Comparison of ENCODE assay signal across 22 cellular contexts in genomic region chr3:102112706-102113230, GRCh38.
DNase-seq lines count a peak whose midpoint lies in the region; ATAC-seq, FAIRE-seq and TF ChIP-seq lines count a peak whose summit lies in the region.
"Had no signal": no experiment of that assay in that cellular context is flagged by ENCODE, and none has a peak within 500 bp of the region (broad histone marks: within the 10 kb centered on the region; RNA-seq: fewer than 3 reads in every experiment).

No MANE protein-coding gene starts in this region.

- no peaks in the 10 kb centered on the region for H3K79me2 ChIP-seq in PC-3 (ENCODE audit: low read length)
- H3K79me2 ChIP-seq in keratinocyte (ENCODE audit: control insufficient read depth, insufficient read depth, low read length) = no peaks in the 10 kb centered on the region
- H3K79me2 ChIP-seq in smooth muscle cell (ENCODE audit: low read depth) = no peaks in the 10 kb centered on the region

- H2AFZ ChIP-seq in PC-3 (ENCODE audit: low read length) = no peak overlapping the region
- H2AFZ ChIP-seq in keratinocyte (ENCODE audit: control insufficient read depth, low read length) = no peak overlapping the region
- peak overlapping the region; percentile 68 for H2AFZ ChIP-seq in smooth muscle cell (ENCODE audit: low read depth)

- peak; percentile 73 for ATAC-seq in PC-3
- ATAC-seq: activated T-cell treated with anti-CD3 and anti-CD28 coated beads, Interleukin-2, amount 50 U/mL, for 72 hours; natural killer cell treated with Interleukin-12 subunit alpha and Interleukin-12 subunit beta and Interleukin-15 and Interleukin-18, amount 100 ng/mL, for 72 hours had no signal

- H3K4me3 ChIP-seq in PC-3 (ENCODE audit: low read length) (no peak overlapping the region), keratinocyte (ENCODE audit: control insufficient read depth in 2 of 3, extremely low read depth in 1 of 3, insufficient read depth in 2 of 3, low read depth in 1 of 3, low read length in 3 of 3) (no peak overlapping the region), smooth muscle cell (no peak overlapping the region), stomach (no peak overlapping the region), prostate gland (no peak overlapping the region)
- H3K4me3 ChIP-seq: coronary artery, SJSA1 had no signal

- POLR2A ChIA-PET in PC-3 (lab: Charles Lee; ENCODE audit: unreplicated experiment) = no interaction called here

- no peaks in the 10 kb centered on the region for H3F3A ChIP-seq in PC-3 (ENCODE audit: low read length, unreplicated experiment)
- H3F3A ChIP-seq in smooth muscle cell (ENCODE audit: low read depth) = no peaks in the 10 kb centered on the region

- H3K27ac Mint-ChIP-seq in activated CD4-positive, alpha-beta T cell treated with anti-CD3 and anti-CD28 coated beads, Interleukin-2, amount 10 ng/mL, durations not matched to agents 24 days and 14 days = peak overlapping the region; percentile 76
- H3K27ac Mint-ChIP-seq in osteocyte (ENCODE audit: unreplicated experiment) = no peak overlapping the region
- H3K27ac Mint-ChIP-seq: activated B cell treated with CpG ODN at 0.5 μM for 24 hours; memory B cell; natural killer cell treated with Interleukin-12 subunit alpha and Interleukin-12 subunit beta and Interleukin-15 and Interleukin-18, amount 100 ng/mL, for 72 hours had no signal

- H3K27me3 ChIP-seq in PC-3 (ENCODE audit: low read length) (no peaks in the 10 kb centered on the region), keratinocyte (ENCODE audit: control insufficient read depth, extremely low read depth, insufficient read depth, low read length) (no peaks in the 10 kb centered on the region), smooth muscle cell (ENCODE audit: low read depth) (no peaks in the 10 kb centered on the region), stomach (no peaks in the 10 kb centered on the region), prostate gland (replicated peaks; ENCODE audit: insufficient read depth) (no peaks in the 10 kb centered on the region)
- H3K27me3 ChIP-seq: SJSA1 had no signal

- H3K27ac ChIP-seq in PC-3 (ENCODE audit: low read length) (peak overlapping the region; percentile 86), keratinocyte (ENCODE audit: control insufficient read depth, insufficient read depth, low read length) (no peak overlapping the region), smooth muscle cell (ENCODE audit: low read depth) (peak overlapping the region; percentile 83), stomach (no peak overlapping the region), prostate gland (no peak overlapping the region)
- H3K27ac ChIP-seq: coronary artery, SJSA1 had no signal

- peaks cover 22% of the 10 kb centered on the region for H3K4me1 ChIP-seq in PC-3 (ENCODE audit: insufficient read depth, low read length)
- H3K4me1 ChIP-seq in keratinocyte (ENCODE audit: control insufficient read depth, extremely low read depth, insufficient read depth, low read length) = no peaks in the 10 kb centered on the region
- H3K4me1 ChIP-seq in smooth muscle cell (ENCODE audit: low read depth) = no peaks in the 10 kb centered on the region
- peaks cover 0 to 13% (median 6%) of the 10 kb centered on the region in 4 donors for H3K4me1 ChIP-seq in stomach
- no peaks in the 10 kb centered on the region for H3K4me1 ChIP-seq in prostate gland (replicated peaks)
- H3K4me1 ChIP-seq: SJSA1 had no signal

- peak overlapping the region; percentile 6 for H3K4me3 Mint-ChIP-seq in activated CD4-positive, alpha-beta T cell treated with anti-CD3 and anti-CD28 coated beads, Interleukin-2, amount 10 ng/mL, durations not matched to agents 24 days and 14 days
- H3K4me3 Mint-ChIP-seq in osteocyte (ENCODE audit: unreplicated experiment) = no peak overlapping the region
- H3K4me3 Mint-ChIP-seq: activated B cell treated with CpG ODN at 0.5 μM for 24 hours; memory B cell; natural killer cell treated with Interleukin-12 subunit alpha and Interleukin-12 subunit beta and Interleukin-15 and Interleukin-18, amount 100 ng/mL, for 72 hours had no signal

- H3K9me3 ChIP-seq in PC-3 (ENCODE audit: low read length) (no peaks in the 10 kb centered on the region), keratinocyte (ENCODE audit: control insufficient read depth, low read depth, low read length) (no peaks in the 10 kb centered on the region), smooth muscle cell (replicated peaks; ENCODE audit: low read depth) (no peaks in the 10 kb centered on the region), stomach (peaks cover 0 to 1% (median 0%) of the 10 kb centered on the region in 4 donors), prostate gland (no peaks in the 10 kb centered on the region)
- H3K9me3 ChIP-seq: SJSA1 had no signal

- DNase-seq in activated CD4-positive, alpha-beta T cell treated with anti-CD3 and anti-CD28 coated beads, Interleukin-2, amount 10 ng/mL, durations not matched to agents 24 days and 14 days = no peak
- no peak for DNase-seq in activated CD4-positive, alpha-beta T cell treated with anti-CD3 and anti-CD28 coated beads, Interleukin-2, amount 50 U/mL, for 4 hours
- DNase-seq in PC-3 (peak; percentile 83), keratinocyte (ENCODE audit: low read depth, low spot score) (no peak), smooth muscle cell (lab: John Stamatoyannopoulos, UW; ENCODE audit: unreplicated experiment) (no peak), stomach (no peak), osteocyte (ENCODE audit: extremely low spot score, unreplicated experiment) (no peak), prostate gland (ENCODE audit: low spot score) (no peak)
- DNase-seq: activated B cell treated with CpG ODN at 0.5 μM for 24 hours; activated T-cell treated with anti-CD3 and anti-CD28 coated beads, Interleukin-2, amount 50 U/mL, for 72 hours; Kasumi-1; kidney; NCI-H1048; NCI-H1930; NCI-H226; stimulated activated naive CD4-positive, alpha-beta T cell treated with Interleukin-2 at 50 U/mL for 16 hours; T-helper 9 cell had no signal

- intact Hi-C loops in activated CD4-positive, alpha-beta T cell treated with anti-CD3 and anti-CD28 coated beads, Interleukin-2, amount 10 ng/mL, durations not matched to agents 24 days and 14 days (cut with micrococcal nuclease) = no loop called here
- intact Hi-C loops in PC-3 (cut with micrococcal nuclease) (no loop called here), stomach (cut with DNase I; ENCODE audit: low total_unique reads) (no loop called here), prostate gland (cut with DNase I) (no loop called here)

- peaks cover 19% of the 10 kb centered on the region for H3K9me3 Mint-ChIP-seq in activated CD4-positive, alpha-beta T cell treated with anti-CD3 and anti-CD28 coated beads, Interleukin-2, amount 10 ng/mL, durations not matched to agents 24 days and 14 days
- H3K9me3 Mint-ChIP-seq in osteocyte (ENCODE audit: unreplicated experiment) = no peaks in the 10 kb centered on the region

- no peaks in the 10 kb centered on the region for H3K36me3 ChIP-seq in PC-3 (ENCODE audit: low read depth, low read length)
- no peaks in the 10 kb centered on the region for H3K36me3 ChIP-seq in keratinocyte (ENCODE audit: control insufficient read depth in 2 of 2, extremely low read depth in 1 of 2, insufficient read depth in 2 of 2, low read length in 2 of 2)
- no peaks in the 10 kb centered on the region for H3K36me3 ChIP-seq in smooth muscle cell (ENCODE audit: low read depth)
- no peaks in the 10 kb centered on the region for H3K36me3 ChIP-seq in stomach
- no peaks in the 10 kb centered on the region for H3K36me3 ChIP-seq in prostate gland
- H3K36me3 ChIP-seq: SJSA1 had no signal

- TF ChIP-seq POLR2A in stomach (IDR thresholded peaks at IDR 0.05) = no peak
- no peak for TF ChIP-seq POLR2A in prostate gland (IDR thresholded peaks at IDR 0.05)

- H3K4me2 ChIP-seq in PC-3 (ENCODE audit: low read length) (peak overlapping the region; percentile 43), keratinocyte (ENCODE audit: control insufficient read depth, extremely low read depth, insufficient read depth, low read depth, low read length) (no peak overlapping the region), smooth muscle cell (no peak overlapping the region)

- TF ChIP-seq CTCF in PC-3 (conservative IDR thresholded peaks at IDR 0.05; ENCODE audit: low read depth, low read length) = no peak
- TF ChIP-seq CTCF in keratinocyte (optimal IDR thresholded peaks at IDR 0.05 in 1 of 3, IDR thresholded peaks at IDR 0.05 in 1 of 3, conservative IDR thresholded peaks at IDR 0.05 in 1 of 3; ENCODE audit: extremely low read depth in 1 of 3, insufficient read depth in 2 of 3, low read length in 3 of 3) = no peak
- TF ChIP-seq CTCF in smooth muscle cell (IDR thresholded peaks at IDR 0.05; ENCODE audit: borderline replicate concordance, insufficient read depth, poor library complexity, severe bottlenecking) = no peak
- no peak for TF ChIP-seq CTCF in stomach (IDR thresholded peaks at IDR 0.05)
- no peak for TF ChIP-seq CTCF in osteocyte (IDR thresholded peaks at IDR 0.05)
- TF ChIP-seq CTCF in prostate gland (IDR thresholded peaks at IDR 0.05) = no peak

- no peaks in the 10 kb centered on the region for H3K27me3 Mint-ChIP-seq in activated CD4-positive, alpha-beta T cell treated with anti-CD3 and anti-CD28 coated beads, Interleukin-2, amount 10 ng/mL, durations not matched to agents 24 days and 14 days
- H3K27me3 Mint-ChIP-seq in osteocyte (ENCODE audit: unreplicated experiment) = no peaks in the 10 kb centered on the region
- H3K27me3 Mint-ChIP-seq: activated B cell treated with CpG ODN at 0.5 μM for 24 hours, memory B cell had no signal

- no peaks in the 10 kb centered on the region for H3K9me1 ChIP-seq in keratinocyte (ENCODE audit: control insufficient read depth, extremely low read depth, insufficient read depth, low read length)

- dilution Hi-C loops in keratinocyte (cut with MboI; ENCODE audit: extremely low pct_ligation_motif_present, low sequenced_read_pairs) = no loop called here

- peak; percentile 9 for FAIRE-seq in keratinocyte (lab: Jason Lieb, UNC)
- FAIRE-seq: D721Med had no signal

- H3K4me1 Mint-ChIP-seq in activated CD4-positive, alpha-beta T cell treated with anti-CD3 and anti-CD28 coated beads, Interleukin-2, amount 10 ng/mL, durations not matched to agents 24 days and 14 days = peaks cover 30% of the 10 kb centered on the region
- no peaks in the 10 kb centered on the region for H3K4me1 Mint-ChIP-seq in osteocyte (ENCODE audit: unreplicated experiment)

- BruUV-seq in PC-3 (replicated peaks; lab: Mats Ljungman, UMichigan) = TSS peak; percentile 35

- no peak for TF ChIP-seq EP300 in stomach (IDR thresholded peaks at IDR 0.05)

- H3K9ac ChIP-seq in PC-3 (ENCODE audit: low read length) (peak overlapping the region; percentile 53), keratinocyte (ENCODE audit: control insufficient read depth, extremely low read depth, insufficient read depth, low read length) (no peak overlapping the region), smooth muscle cell (ENCODE audit: low read depth) (peak overlapping the region; percentile 36)

- no peaks in the 10 kb centered on the region for H3K9me2 ChIP-seq in PC-3 (replicated peaks; ENCODE audit: low read length)

- CTCF ChIA-PET in PC-3 (lab: Charles Lee) = no interaction called here

- H4K20me1 ChIP-seq in PC-3 (ENCODE audit: low read length) (no peaks in the 10 kb centered on the region), keratinocyte (ENCODE audit: control insufficient read depth, extremely low read depth, insufficient read depth, low read length) (no peaks in the 10 kb centered on the region), smooth muscle cell (ENCODE audit: low read depth) (no peaks in the 10 kb centered on the region)

- peaks cover 17% of the 10 kb centered on the region for H3K36me3 Mint-ChIP-seq in activated CD4-positive, alpha-beta T cell treated with anti-CD3 and anti-CD28 coated beads, Interleukin-2, amount 10 ng/mL, durations not matched to agents 24 days and 14 days (ENCODE audit: low read depth)
- no peaks in the 10 kb centered on the region for H3K36me3 Mint-ChIP-seq in osteocyte (ENCODE audit: unreplicated experiment)
- H3K36me3 Mint-ChIP-seq: memory B cell; natural killer cell treated with Interleukin-12 subunit alpha and Interleukin-12 subunit beta and Interleukin-15 and Interleukin-18, amount 100 ng/mL, for 72 hours had no signal

Comparison
In these comparisons a context has a peak if more than half of its experiments do, and no peak if none do; other contexts are left out.
1. H3K27ac ChIP-seq: peak in PC-3 (single experiment) and smooth muscle cell (single experiment); none in keratinocyte (single experiment), stomach (0 of 5) and prostate gland (0 of 2).